Comparison of ENCODE assay signal across 9 cellular contexts in genomic region chr1:5513891-5514515, GRCh38.
A peak's percentile ranks its signal among the peaks of the same experiment; 100 is the strongest.
DNase-seq lines count a peak whose midpoint lies in the region; FAIRE-seq and TF ChIP-seq lines count a peak whose summit lies in the region.
"Had no signal": no experiment of that assay in that cellular context is flagged by ENCODE, and none has a peak within 500 bp of the region (broad histone marks: within the 10 kb centered on the region; RNA-seq: fewer than 3 reads in every experiment).

No MANE protein-coding gene starts in this region.

- no peak for TF ChIP-seq CTCF in VCaP (conservative IDR thresholded peaks at IDR 0.05)
- no peak for TF ChIP-seq CTCF in dorsolateral prefrontal cortex (IDR thresholded peaks at IDR 0.05 in 54 of 56, conservative IDR thresholded peaks at IDR 0.05 in 2 of 56; ENCODE audit: low read depth in 1 of 56, partially characterized antibody in 56 of 56)
- TF ChIP-seq CTCF in GM13977 (IDR thresholded peaks at IDR 0.05; ENCODE audit: extremely low read depth, insufficient read depth, missing control alignments), result no peak

- H3K9me3 ChIP-seq in small intestine (ENCODE audit: control insufficient read depth, low read depth), result no peaks in the 10 kb centered on the region

- H3K4me3 ChIP-seq in small intestine (ENCODE audit: low read depth in 1 of 2, low read length in 2 of 2), result no peak overlapping the region
- H3K4me3 ChIP-seq in dorsolateral prefrontal cortex, result no peak overlapping the region

- H3K27me3 Mint-ChIP-seq in activated CD4-positive, alpha-beta T cell treated with anti-CD3 and anti-CD28 coated beads, Interleukin-2, amount 10 ng/mL, durations not matched to agents 24 days and 14 days, result peaks cover 4% of the 10 kb centered on the region

- H3K4me3 Mint-ChIP-seq in activated CD4-positive, alpha-beta T cell treated with anti-CD3 and anti-CD28 coated beads, Interleukin-2, amount 10 ng/mL, durations not matched to agents 24 days and 14 days, result no peak overlapping the region
- H3K4me3 Mint-ChIP-seq: CD8-positive, alpha-beta memory T cell had no signal

- H3K27ac Mint-ChIP-seq in activated CD4-positive, alpha-beta T cell treated with anti-CD3 and anti-CD28 coated beads, Interleukin-2, amount 10 ng/mL, durations not matched to agents 24 days and 14 days, result no peak overlapping the region
- H3K27ac Mint-ChIP-seq: CD8-positive, alpha-beta memory T cell had no signal

- H3K27ac ChIP-seq in VCaP, result peak overlapping the region; percentile 62
- H3K27ac ChIP-seq in small intestine (ENCODE audit: low read depth in 1 of 2, low read length in 1 of 2), result no peak overlapping the region
- no peak overlapping the region for H3K27ac ChIP-seq in dorsolateral prefrontal cortex

- intact Hi-C loops in activated CD4-positive, alpha-beta T cell treated with anti-CD3 and anti-CD28 coated beads, Interleukin-2, amount 10 ng/mL, durations not matched to agents 24 days and 14 days (cut with micrococcal nuclease), result loop anchor here (5.0 kb wide), 1 partner anchor 233 kb away; no protein-coding TSS in a partner anchor
- intact Hi-C loops in dorsolateral prefrontal cortex (cut with DNase I), result loop anchor here (5.0 to 10.0 kb wide), 4 partner anchors 219 to 859 kb away; partner anchors contain the start of gene AJAP1 (in 1 of the 2)

- no peaks in the 10 kb centered on the region for H3K9me3 Mint-ChIP-seq in activated CD4-positive, alpha-beta T cell treated with anti-CD3 and anti-CD28 coated beads, Interleukin-2, amount 10 ng/mL, durations not matched to agents 24 days and 14 days
- H3K9me3 Mint-ChIP-seq: CD8-positive, alpha-beta memory T cell had no signal

- DNase-seq in NCI-H1694 (lab: John Stamatoyannopoulos, UW) (peak; percentile 2), NCI-H1694 treated with DMSO at 0.1 percent for 48 hours (lab: John Stamatoyannopoulos, UW) (no peak), NCI-H2171 treated with DMSO at 0.1 percent for 48 hours (lab: John Stamatoyannopoulos, UW) (peak; percentile 66), small intestine (peak; percentile 9), dorsolateral prefrontal cortex (no peak), GM13977 (ENCODE audit: low spot score) (no peak)
- DNase-seq in activated CD4-positive, alpha-beta T cell treated with anti-CD3 and anti-CD28 coated beads, Interleukin-2, amount 10 ng/mL, durations not matched to agents 24 days and 14 days, result no peak

- in situ Hi-C loops in GM13977 (cut with MboI; ENCODE audit: low pct_unique_long_range_greater_than_20kb, low sequenced_read_pairs, unreplicated experiment), result loop anchor here (25.0 kb wide), 1 partner anchor 398 kb away; no protein-coding TSS in a partner anchor

- H3K4me1 ChIP-seq in small intestine (ENCODE audit: control insufficient read depth in 2 of 2, insufficient read depth in 1 of 2, low read depth in 1 of 2, low read length in 1 of 2), result no peaks in the 10 kb centered on the region

- no peaks in the 10 kb centered on the region for H3K36me3 Mint-ChIP-seq in activated CD4-positive, alpha-beta T cell treated with anti-CD3 and anti-CD28 coated beads, Interleukin-2, amount 10 ng/mL, durations not matched to agents 24 days and 14 days (ENCODE audit: low read depth)
- H3K36me3 Mint-ChIP-seq: CD8-positive, alpha-beta memory T cell had no signal

- H3K27me3 ChIP-seq in small intestine (ENCODE audit: control insufficient read depth in 2 of 2, insufficient read depth in 2 of 2, low read length in 2 of 2) (no peaks in the 10 kb centered on the region), dorsolateral prefrontal cortex (no peaks in the 10 kb centered on the region)

- H3K4me1 Mint-ChIP-seq in activated CD4-positive, alpha-beta T cell treated with anti-CD3 and anti-CD28 coated beads, Interleukin-2, amount 10 ng/mL, durations not matched to agents 24 days and 14 days, result no peaks in the 10 kb centered on the region

- 14 to 48% (median 26%) methylated on average over 7 of the region's 7 CpGs for WGBS in small intestine, 3 donors

- H3K36me3 ChIP-seq in small intestine (ENCODE audit: control insufficient read depth in 2 of 2, insufficient read depth in 2 of 2, low read length in 2 of 2), result no peaks in the 10 kb centered on the region

- FAIRE-seq in small intestine (lab: Jason Lieb, UNC), result no peak

Comparison
In these comparisons a context has a peak if more than half of its experiments do, and no peak if none do; other contexts are left out.
1. DNase-seq: peak in NCI-H1694 (single experiment), NCI-H2171 treated with DMSO at 0.1 percent for 48 hours (single experiment) and small intestine (single experiment); none in NCI-H1694 treated with DMSO at 0.1 percent for 48 hours (single experiment), activated CD4-positive, alpha-beta T cell treated with anti-CD3 and anti-CD28 coated beads, Interleukin-2, amount 10 ng/mL, durations not matched to agents 24 days and 14 days (single experiment), dorsolateral prefrontal cortex (0 of 10) and GM13977 (single experiment).